ENCODE assay signal across 11 cellular contexts in the genomic region with DNA sequence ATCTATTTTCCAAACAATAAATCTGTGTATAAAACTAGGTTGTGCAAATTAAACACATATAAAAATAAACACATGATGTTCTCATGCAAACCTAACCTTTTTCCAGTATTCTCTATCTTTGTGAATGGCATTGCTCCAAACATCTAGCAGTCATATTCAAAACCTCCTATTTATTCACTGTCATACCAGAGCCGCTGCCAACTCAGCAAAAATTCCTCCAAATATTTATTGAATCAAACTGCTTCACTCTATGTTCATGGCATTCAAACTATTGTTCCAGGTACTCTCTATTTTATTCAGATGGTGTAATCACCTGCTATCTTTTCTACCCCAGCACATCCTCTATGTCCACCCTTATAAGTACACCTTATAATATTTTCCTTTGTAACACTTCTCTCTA.
"Had no signal": no experiment of that assay in that cellular context is flagged by ENCODE, and none has a peak within 500 bp of the region (broad histone marks: within the 10 kb centered on the region; RNA-seq: fewer than 3 reads in every experiment).

No MANE protein-coding gene starts in this region.

- H3K9ac ChIP-seq: GM23248 had no signal

- H3K4me3 ChIP-seq: GM23248, GM23338, HAP-1 had no signal

- H3K36me3 ChIP-seq: HAP-1 had no signal

- H3K4me2 ChIP-seq: GM23338 had no signal

- H3K4me1 ChIP-seq: HAP-1 had no signal

- FAIRE-seq: H1, H54 had no signal

- H3K27ac ChIP-seq: GM23248 had no signal

- H2AFZ ChIP-seq: GM23248, GM23338 had no signal

- DNase-seq: GM23248, GOT3, H7, H9, HCEC 1CT, HFFc6 had no signal

- H3K9me3 ChIP-seq: HAP-1 had no signal

- ATAC-seq: GM23338, HCT116 had no signal
